27 cellular contexts compared by ENCODE assay signal in the genomic region with DNA sequence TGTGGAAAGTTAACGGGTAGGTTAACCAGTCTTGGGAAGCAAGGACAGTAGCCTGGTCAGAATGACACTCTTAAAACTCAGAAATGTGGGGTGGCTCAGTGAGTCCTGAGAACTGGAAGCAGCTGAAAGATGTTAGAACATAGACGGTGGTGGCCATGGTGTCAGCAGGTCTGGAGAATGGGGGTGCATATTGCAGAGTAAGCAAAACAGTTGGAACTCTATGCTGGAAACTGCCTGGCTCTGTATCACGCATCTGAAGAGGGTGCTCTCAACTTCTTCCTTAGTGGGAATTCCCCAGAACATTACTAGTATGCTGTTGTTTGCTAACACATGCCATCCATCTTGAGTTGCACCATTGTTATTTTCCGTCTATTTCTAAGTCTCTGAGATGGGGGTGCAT.
"Had no signal": no experiment of that assay in that cellular context is flagged by ENCODE, and none has a peak within 500 bp of the region (broad histone marks: within the 10 kb centered on the region; RNA-seq: fewer than 3 reads in every experiment).

No MANE protein-coding gene starts in this region.

- H3K4me3 ChIP-seq: left ventricle myocardium inferior, lung, ovary, prostate gland, sigmoid colon, spleen, suprapubic skin, thoracic aorta, tibial artery, upper lobe of right lung had no signal

- FAIRE-seq: islet of Langerhans, small intestine, urothelium cell line had no signal

- H3K36me3 Mint-ChIP-seq: immature natural killer cell; mesothelial cell of epicardium; naive B cell; natural killer cell treated with Interleukin-12 subunit alpha and Interleukin-12 subunit beta and Interleukin-15 and Interleukin-18, amount 100 ng/mL, for 72 hours; stimulated activated effector memory CD8-positive, alpha-beta T cell treated with anti-CD3 and anti-CD28 coated beads, Interleukin-12 subunit alpha, Interleukin-12 subunit beta, amount 100 ng/mL, for 72 hours had no signal

- H3K9me3 Mint-ChIP-seq: immature natural killer cell; mesothelial cell of epicardium; naive B cell; natural killer cell treated with Interleukin-12 subunit alpha and Interleukin-12 subunit beta and Interleukin-15 and Interleukin-18, amount 100 ng/mL, for 72 hours; stimulated activated effector memory CD8-positive, alpha-beta T cell treated with anti-CD3 and anti-CD28 coated beads, Interleukin-12 subunit alpha, Interleukin-12 subunit beta, amount 100 ng/mL, for 72 hours; stimulated activated naive CD8-positive, alpha-beta T cell treated with anti-CD3 and anti-CD28 coated beads, Interleukin-15, Interleukin-2, amounts not matched to agents 100 ng/mL and 50 ng/mL, for 24 hours had no signal

- H3K9me3 ChIP-seq: left ventricle myocardium inferior, ovary, prostate gland, sigmoid colon, spleen, suprapubic skin, thoracic aorta, tibial artery, upper lobe of right lung had no signal

- DNase-seq: hypothalamus; immature natural killer cell; left ventricle myocardium inferior; mesendoderm; naive B cell; ovary; posterior cingulate gyrus; retina; right cardiac atrium; sigmoid colon; small intestine; spleen; stimulated activated CD4-positive, alpha-beta T cell treated with anti-CD3 and anti-CD28 coated beads, Interleukin-4, amount 100 ng/mL, for 24 hours; stimulated activated naive CD4-positive, alpha-beta T cell; tibial artery; trophoblast cell; upper lobe of right lung had no signal

- H3K4me1 ChIP-seq: left ventricle myocardium inferior, prostate gland, sigmoid colon, suprapubic skin, tibial artery, upper lobe of right lung had no signal

- H3K27ac Mint-ChIP-seq: immature natural killer cell; mesothelial cell of epicardium; natural killer cell treated with Interleukin-12 subunit alpha and Interleukin-12 subunit beta and Interleukin-15 and Interleukin-18, amount 100 ng/mL, for 72 hours; stimulated activated effector memory CD8-positive, alpha-beta T cell treated with anti-CD3 and anti-CD28 coated beads, Interleukin-12 subunit alpha, Interleukin-12 subunit beta, amount 100 ng/mL, for 72 hours; stimulated activated naive CD8-positive, alpha-beta T cell treated with anti-CD3 and anti-CD28 coated beads, Interleukin-15, Interleukin-2, amounts not matched to agents 100 ng/mL and 50 ng/mL, for 24 hours had no signal

- H3K4me1 Mint-ChIP-seq: immature natural killer cell had no signal

- H3K27ac ChIP-seq: left ventricle myocardium inferior, ovary, prostate gland, sigmoid colon, spleen, suprapubic skin, thoracic aorta, tibial artery, upper lobe of right lung had no signal

- H3K4me3 Mint-ChIP-seq: immature natural killer cell; mesothelial cell of epicardium; naive B cell; natural killer cell treated with Interleukin-12 subunit alpha and Interleukin-12 subunit beta and Interleukin-15 and Interleukin-18, amount 100 ng/mL, for 72 hours; stimulated activated effector memory CD8-positive, alpha-beta T cell treated with anti-CD3 and anti-CD28 coated beads, Interleukin-12 subunit alpha, Interleukin-12 subunit beta, amount 100 ng/mL, for 72 hours; stimulated activated naive CD8-positive, alpha-beta T cell treated with anti-CD3 and anti-CD28 coated beads, Interleukin-15, Interleukin-2, amounts not matched to agents 100 ng/mL and 50 ng/mL, for 24 hours had no signal

- H3K36me3 ChIP-seq: left ventricle myocardium inferior, ovary, prostate gland, sigmoid colon, spleen, suprapubic skin, thoracic aorta, tibial artery, upper lobe of right lung had no signal

- ATAC-seq: natural killer cell treated with Interleukin-12 subunit alpha and Interleukin-12 subunit beta and Interleukin-15 and Interleukin-18, amount 100 ng/mL, for 72 hours; right cardiac atrium; stimulated activated effector memory CD8-positive, alpha-beta T cell treated with anti-CD3 and anti-CD28 coated beads, Interleukin-12 subunit alpha, Interleukin-12 subunit beta, amount 100 ng/mL, for 72 hours; upper lobe of right lung had no signal

- H3K27me3 ChIP-seq: ovary, sigmoid colon, spleen, tibial artery, upper lobe of right lung had no signal

- H3K27me3 Mint-ChIP-seq: natural killer cell treated with Interleukin-12 subunit alpha and Interleukin-12 subunit beta and Interleukin-15 and Interleukin-18, amount 100 ng/mL, for 72 hours; stimulated activated naive CD8-positive, alpha-beta T cell treated with anti-CD3 and anti-CD28 coated beads, Interleukin-15, Interleukin-2, amounts not matched to agents 100 ng/mL and 50 ng/mL, for 24 hours had no signal
